ENCODE assay signal across 13 cellular contexts in the genomic region with DNA sequence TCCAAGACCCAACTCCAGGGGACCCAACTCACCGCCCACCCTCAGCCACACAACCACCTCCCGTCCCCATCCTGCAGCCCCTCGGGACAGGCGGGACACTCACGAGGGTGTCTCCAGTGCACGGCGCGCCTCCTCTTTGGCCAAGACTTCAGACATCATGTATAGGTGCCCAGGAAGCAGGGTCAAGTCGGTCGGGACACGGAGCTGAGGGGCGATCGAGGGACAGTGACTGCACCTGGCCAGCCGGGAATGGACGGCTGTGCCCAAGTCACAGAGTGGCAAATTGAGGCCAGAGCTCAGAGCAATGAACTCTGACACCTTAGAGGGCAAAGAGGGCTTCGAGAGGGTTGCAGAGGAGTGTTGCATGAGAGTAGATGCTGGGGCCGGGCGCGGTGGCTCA. TPM values are rescaled to one million over a fixed set of nuclear protein-coding genes. Genes with fewer than 3 reads are reported as not detected.
A peak's percentile ranks its signal among the peaks of the same experiment; 100 is the strongest.
DNase-seq lines count a peak whose midpoint lies in the region; ATAC-seq lines count a peak whose summit lies in the region.
"Had no signal": no experiment of that assay in that cellular context is flagged by ENCODE, and none has a peak within 500 bp of the region (broad histone marks: within the 10 kb centered on the region; RNA-seq: fewer than 3 reads in every experiment).

No MANE protein-coding gene starts in this region.

- DNase-seq in activated naive CD4-positive, alpha-beta T cell treated with anti-CD3 and anti-CD28 coated beads, Interleukin-2, amount 50 U/mL, for 72 hours (ENCODE audit: low spot score in 2 of 2) = no peak
- DNase-seq in stimulated activated effector memory CD8-positive, alpha-beta T cell treated with anti-CD3 and anti-CD28 coated beads, Interleukin-12 subunit alpha, Interleukin-12 subunit beta, amount 100 ng/mL, for 72 hours (ENCODE audit: low spot score in 2 of 2) = no peak
- DNase-seq: esophagus squamous epithelium, HFFc6, NCI-H2029, NCI-H774, T-helper 17 cell had no signal

- H3K27ac Mint-ChIP-seq in activated naive CD4-positive, alpha-beta T cell treated with anti-CD3 and anti-CD28 coated beads, Interleukin-2, amount 50 U/mL, for 24 hours = peak overlapping the region; percentile 84
- H3K27ac Mint-ChIP-seq in activated naive CD4-positive, alpha-beta T cell treated with anti-CD3 and anti-CD28 coated beads, Interleukin-2, amount 50 U/mL, for 72 hours = peak overlapping the region in 1 of 2 donors; percentile 87
- peak overlapping the region; percentile 88 for H3K27ac Mint-ChIP-seq in stimulated activated effector memory CD8-positive, alpha-beta T cell treated with anti-CD3 and anti-CD28 coated beads, Interleukin-12 subunit alpha, Interleukin-12 subunit beta, amount 100 ng/mL, for 72 hours

- no peaks in the 10 kb centered on the region for H3K36me3 Mint-ChIP-seq in activated naive CD4-positive, alpha-beta T cell treated with anti-CD3 and anti-CD28 coated beads, Interleukin-2, amount 50 U/mL, for 24 hours
- H3K36me3 Mint-ChIP-seq in activated naive CD4-positive, alpha-beta T cell treated with anti-CD3 and anti-CD28 coated beads, Interleukin-2, amount 50 U/mL, for 72 hours = peaks cover 5 to 23% of the 10 kb centered on the region in 2 donors
- H3K36me3 Mint-ChIP-seq in stimulated activated effector memory CD8-positive, alpha-beta T cell treated with anti-CD3 and anti-CD28 coated beads, Interleukin-12 subunit alpha, Interleukin-12 subunit beta, amount 100 ng/mL, for 72 hours = peaks cover 11% of the 10 kb centered on the region
- H3K36me3 Mint-ChIP-seq: natural killer cell treated with Interleukin-12 subunit alpha and Interleukin-12 subunit beta and Interleukin-15 and Interleukin-18, amount 100 ng/mL, for 72 hours had no signal

- peak overlapping the region; percentile 39 for H3K4me3 Mint-ChIP-seq in activated naive CD4-positive, alpha-beta T cell treated with anti-CD3 and anti-CD28 coated beads, Interleukin-2, amount 50 U/mL, for 24 hours
- peak overlapping the region; percentile 78 for H3K4me3 Mint-ChIP-seq in stimulated activated effector memory CD8-positive, alpha-beta T cell treated with anti-CD3 and anti-CD28 coated beads, Interleukin-12 subunit alpha, Interleukin-12 subunit beta, amount 100 ng/mL, for 72 hours

- H3K4me1 Mint-ChIP-seq in activated naive CD4-positive, alpha-beta T cell treated with anti-CD3 and anti-CD28 coated beads, Interleukin-2, amount 50 U/mL, for 24 hours = peaks cover 17% of the 10 kb centered on the region
- peaks cover 32% of the 10 kb centered on the region for H3K4me1 Mint-ChIP-seq in stimulated activated effector memory CD8-positive, alpha-beta T cell treated with anti-CD3 and anti-CD28 coated beads, Interleukin-12 subunit alpha, Interleukin-12 subunit beta, amount 100 ng/mL, for 72 hours

- H3K9me3 Mint-ChIP-seq in activated naive CD4-positive, alpha-beta T cell treated with anti-CD3 and anti-CD28 coated beads, Interleukin-2, amount 50 U/mL, for 24 hours = no peaks in the 10 kb centered on the region
- peaks cover 8 to 9% of the 10 kb centered on the region in 2 donors for H3K9me3 Mint-ChIP-seq in activated naive CD4-positive, alpha-beta T cell treated with anti-CD3 and anti-CD28 coated beads, Interleukin-2, amount 50 U/mL, for 72 hours
- no peaks in the 10 kb centered on the region for H3K9me3 Mint-ChIP-seq in stimulated activated effector memory CD8-positive, alpha-beta T cell treated with anti-CD3 and anti-CD28 coated beads, Interleukin-12 subunit alpha, Interleukin-12 subunit beta, amount 100 ng/mL, for 72 hours

- H3K27me3 Mint-ChIP-seq in activated naive CD4-positive, alpha-beta T cell treated with anti-CD3 and anti-CD28 coated beads, Interleukin-2, amount 50 U/mL, for 24 hours = no peaks in the 10 kb centered on the region
- H3K27me3 Mint-ChIP-seq: natural killer cell treated with Interleukin-12 subunit alpha and Interleukin-12 subunit beta and Interleukin-15 and Interleukin-18, amount 100 ng/mL, for 72 hours; T-helper 17 cell had no signal

- no peak for ATAC-seq in activated naive CD4-positive, alpha-beta T cell treated with anti-CD3 and anti-CD28 coated beads, Interleukin-2, amount 50 U/mL, for 72 hours
- ATAC-seq in stimulated activated effector memory CD8-positive, alpha-beta T cell treated with anti-CD3 and anti-CD28 coated beads, Interleukin-12 subunit alpha, Interleukin-12 subunit beta, amount 100 ng/mL, for 72 hours = no peak
- no peak for ATAC-seq in GM18520 (IDR thresholded peaks at IDR 0.05; ENCODE audit: unreplicated experiment)
- ATAC-seq: left lung; natural killer cell treated with Interleukin-12 subunit alpha and Interleukin-12 subunit beta and Interleukin-15 and Interleukin-18, amount 100 ng/mL, for 72 hours; right cardiac atrium; T-helper 17 cell had no signal

RNA-seq across cellular contexts. Expression of a gene that starts 8.8 kb away (rescaled TPM):
- 10 to 100 TPM; 17.4 to 22.3 TPM for total RNA-seq in activated naive CD4-positive, alpha-beta T cell treated with anti-CD3 and anti-CD28 coated beads, Interleukin-2, amount 50 U/mL, for 72 hours

RNA-seq across cellular contexts. Expression of a gene that starts 13.5 kb away (rescaled TPM):
- 10 to 100 TPM; 18.4 to 22.0 TPM for total RNA-seq in activated naive CD4-positive, alpha-beta T cell treated with anti-CD3 and anti-CD28 coated beads, Interleukin-2, amount 50 U/mL, for 72 hours

RNA-seq across cellular contexts. Expression of a gene that starts 25.5 kb away (rescaled TPM):
- total RNA-seq in activated naive CD4-positive, alpha-beta T cell treated with anti-CD3 and anti-CD28 coated beads, Interleukin-2, amount 50 U/mL, for 72 hours = 10 to 100 TPM; 15.3 to 38.0 TPM
- total RNA-seq: right cardiac atrium had no signal

RNA-seq across cellular contexts. Expression of a gene that starts 27.7 kb away (rescaled TPM):
- total RNA-seq in activated naive CD4-positive, alpha-beta T cell treated with anti-CD3 and anti-CD28 coated beads, Interleukin-2, amount 50 U/mL, for 72 hours = 10 to 100 TPM; 10.7 to 45.2 TPM
- total RNA-seq: hepatocyte, HFFc6, right cardiac atrium had no signal

RNA-seq across cellular contexts. Expression of a gene that starts 50.8 kb away (rescaled TPM):
- total RNA-seq in activated naive CD4-positive, alpha-beta T cell treated with anti-CD3 and anti-CD28 coated beads, Interleukin-2, amount 50 U/mL, for 72 hours = not detected
- total RNA-seq: esophagus squamous epithelium; hepatocyte; HFFc6; left lung; natural killer cell treated with Interleukin-12 subunit alpha and Interleukin-12 subunit beta and Interleukin-15 and Interleukin-18, amount 100 ng/mL, for 72 hours; T-helper 17 cell had no signal
